In genomic region chr16:24255446-24256352, GRCh38 we compare ENCODE assay signal across 9 cellular contexts. TPM values are rescaled to one million over a fixed set of nuclear protein-coding genes. Genes with fewer than 3 reads are reported as not detected.
DNase-seq lines count a peak whose midpoint lies in the region; ATAC-seq and TF ChIP-seq lines count a peak whose summit lies in the region.
"Had no signal": no experiment of that assay in that cellular context is flagged by ENCODE, and none has a peak within 500 bp of the region (broad histone marks: within the 10 kb centered on the region; RNA-seq: fewer than 3 reads in every experiment).

Gene CACNG3 (plus strand): TSS chr16:24256335. CDS start chr16:24256755, 420 bp downstream.

- no peak for TF ChIP-seq CTCF in MCF 10A (IDR thresholded peaks at IDR 0.05; ENCODE audit: unreplicated experiment)
- TF ChIP-seq CTCF in breast epithelium (IDR thresholded peaks at IDR 0.05) = no peak
- TF ChIP-seq CTCF in upper lobe of right lung (IDR thresholded peaks at IDR 0.05) = no peak

- ATAC-seq in naive B cell (ENCODE audit: low read depth in 2 of 2) (peak; percentile 74 to 80), upper lobe of right lung (peak; percentile 77), HG03469 (IDR thresholded peaks at IDR 0.05; ENCODE audit: unreplicated experiment) (no peak)

- H3K27ac ChIP-seq in breast epithelium = no peak within 1 kb of the TSS
- H3K27ac ChIP-seq in upper lobe of right lung = no peak within 1 kb of the TSS
- H3K27ac ChIP-seq: thoracic aorta had no signal

- H3K36me3 ChIP-seq in breast epithelium = no peaks in the 10 kb centered on the region
- H3K36me3 ChIP-seq in upper lobe of right lung = no peaks in the 10 kb centered on the region
- H3K36me3 ChIP-seq: thoracic aorta had no signal

- BruUV-seq in MCF 10A (replicated peaks; lab: Mats Ljungman, UMichigan) = no TSS peak

- peaks cover 57% of the 10 kb centered on the region for H3K27me3 Mint-ChIP-seq in MCF 10A (ENCODE audit: insufficient read depth, unreplicated experiment)
- peaks cover 41% of the 10 kb centered on the region for H3K27me3 Mint-ChIP-seq in activated CD4-positive, alpha-beta T cell treated with anti-CD3 and anti-CD28 coated beads, Interleukin-2, amount 10 ng/mL, durations not matched to agents 24 days and 14 days
- peaks cover 61 to 75% (median 73%) of the 10 kb centered on the region in 3 donors for H3K27me3 Mint-ChIP-seq in naive B cell

- H3K9me3 Mint-ChIP-seq in MCF 10A (ENCODE audit: unreplicated experiment) = no peaks in the 10 kb centered on the region
- H3K9me3 Mint-ChIP-seq in activated CD4-positive, alpha-beta T cell treated with anti-CD3 and anti-CD28 coated beads, Interleukin-2, amount 10 ng/mL, durations not matched to agents 24 days and 14 days = no peaks in the 10 kb centered on the region
- H3K9me3 Mint-ChIP-seq in naive B cell = peaks cover 0 to 4% (median 0%) of the 10 kb centered on the region in 7 donors

- H3K4me1 Mint-ChIP-seq in MCF 10A (ENCODE audit: insufficient read depth, unreplicated experiment) (peaks cover 6% of the 10 kb centered on the region), naive B cell (peaks cover 10 to 18% (median 11%) of the 10 kb centered on the region in 3 donors)
- peaks cover 4% of the 10 kb centered on the region for H3K4me1 Mint-ChIP-seq in activated CD4-positive, alpha-beta T cell treated with anti-CD3 and anti-CD28 coated beads, Interleukin-2, amount 10 ng/mL, durations not matched to agents 24 days and 14 days

- no peak for TF ChIP-seq POLR2A in breast epithelium (IDR thresholded peaks at IDR 0.05)

- no peak within 1 kb of the TSS for H3K4me3 ChIP-seq in breast epithelium
- H3K4me3 ChIP-seq in upper lobe of right lung = no peak within 1 kb of the TSS
- H3K4me3 ChIP-seq: thoracic aorta had no signal

- H3K4me1 ChIP-seq in breast epithelium = no peaks in the 10 kb centered on the region
- H3K4me1 ChIP-seq in upper lobe of right lung = no peaks in the 10 kb centered on the region

- H3K27ac Mint-ChIP-seq in MCF 10A (ENCODE audit: low read depth, unreplicated experiment) (no peak within 1 kb of the TSS), naive B cell (no peak within 1 kb of the TSS)
- H3K27ac Mint-ChIP-seq in activated CD4-positive, alpha-beta T cell treated with anti-CD3 and anti-CD28 coated beads, Interleukin-2, amount 10 ng/mL, durations not matched to agents 24 days and 14 days = no peak within 1 kb of the TSS

- peak; percentile 47 for DNase-seq in MCF 10A (ENCODE audit: unreplicated experiment)
- DNase-seq in breast epithelium (ENCODE audit: low spot score in 2 of 2) = no peak
- DNase-seq in activated CD4-positive, alpha-beta T cell treated with anti-CD3 and anti-CD28 coated beads, Interleukin-2, amount 10 ng/mL, durations not matched to agents 24 days and 14 days = peak; percentile 89
- DNase-seq in effector CD4-positive, alpha-beta T cell = peak; percentile 33
- peak; percentile 40 for DNase-seq in naive B cell
- peak; percentile 77 for DNase-seq in upper lobe of right lung
- DNase-seq in NCI-H774 (lab: John Stamatoyannopoulos, UW) = no peak

- intact Hi-C loops in MCF 10A (cut with micrococcal nuclease) = loop anchor here (2.0 kb wide), 1 partner anchor 185 kb away; no protein-coding TSS in a partner anchor
- intact Hi-C loops in breast epithelium (cut with DNase I; ENCODE audit: low total_unique reads) = no loop called here
- intact Hi-C loops in activated CD4-positive, alpha-beta T cell treated with anti-CD3 and anti-CD28 coated beads, Interleukin-2, amount 10 ng/mL, durations not matched to agents 24 days and 14 days (cut with micrococcal nuclease) = no loop called here
- intact Hi-C loops in upper lobe of right lung (cut with DNase I) = no loop called here

- CTCF ChIA-PET in MCF 10A (lab: Yijun Ruan, JAX) = interaction anchor here (0.5 to 8.6 kb wide), 18 partner anchors 11 to 466 kb away, joined by 3 to 96 read pairs (median 4); no protein-coding TSS in a partner anchor

- POLR2A ChIA-PET in MCF 10A (lab: Yijun Ruan, JAX) = interaction anchor here (0.5 kb wide), 1 partner anchor 175 kb away, joined by 3 read pairs; no protein-coding TSS in a partner anchor

- H3K9me3 ChIP-seq in breast epithelium (no peaks in the 10 kb centered on the region), upper lobe of right lung (no peaks in the 10 kb centered on the region)
- H3K9me3 ChIP-seq: thoracic aorta had no signal

- H3K4me3 Mint-ChIP-seq in MCF 10A (ENCODE audit: unreplicated experiment) (no peak within 1 kb of the TSS), naive B cell (peak within 1 kb of the TSS in 1 of 8 donors; percentile 53)
- no peak within 1 kb of the TSS for H3K4me3 Mint-ChIP-seq in activated CD4-positive, alpha-beta T cell treated with anti-CD3 and anti-CD28 coated beads, Interleukin-2, amount 10 ng/mL, durations not matched to agents 24 days and 14 days

- H3K36me3 Mint-ChIP-seq in MCF 10A (ENCODE audit: insufficient read depth, unreplicated experiment) (no peaks in the 10 kb centered on the region), naive B cell (peaks cover 0 to 11% of the 10 kb centered on the region in 2 donors)
- H3K36me3 Mint-ChIP-seq in activated CD4-positive, alpha-beta T cell treated with anti-CD3 and anti-CD28 coated beads, Interleukin-2, amount 10 ng/mL, durations not matched to agents 24 days and 14 days (ENCODE audit: low read depth) = no peaks in the 10 kb centered on the region

- H3K27me3 ChIP-seq in breast epithelium = peaks cover 0 to 53% of the 10 kb centered on the region in 2 donors
- peaks cover 51% of the 10 kb centered on the region for H3K27me3 ChIP-seq in upper lobe of right lung

RNA-seq across cellular contexts. Expression of gene CACNG3, which starts in this region (rescaled TPM):
- total RNA-seq in MCF 10A (2022) = not detected in 2 replicates
- not detected for total RNA-seq in breast epithelium
- total RNA-seq in activated CD4-positive, alpha-beta T cell treated with anti-CD3 and anti-CD28 coated beads, Interleukin-2, amount 10 ng/mL, durations not matched to agents 24 days and 14 days = not detected in 2 replicates
- polyA plus RNA-seq in naive B cell (ENCODE audit: low read depth in 6 of 6) = not detected
- total RNA-seq in upper lobe of right lung = not detected
- total RNA-seq: thoracic aorta had no signal

Comparison
In these comparisons a context has a peak if more than half of its experiments do, and no peak if none do; other contexts are left out.
1. Peak in DNase-seq in MCF 10A; RNA of the gene not detected or under 1 TPM.
2. Peak in DNase-seq in activated CD4-positive, alpha-beta T cell treated with anti-CD3 and anti-CD28 coated beads, Interleukin-2, amount 10 ng/mL, durations not matched to agents 24 days and 14 days; RNA of the gene not detected or under 1 TPM.
3. Peak in DNase-seq and ATAC-seq in naive B cell; RNA of the gene not detected or under 1 TPM.
4. Peak in DNase-seq and ATAC-seq in upper lobe of right lung; RNA of the gene not detected or under 1 TPM.